In genomic region chr1:11826946-11827345, GRCh38 we compare ENCODE assay signal across 31 cellular contexts. TPM values are rescaled to one million over a fixed set of nuclear protein-coding genes. Genes with fewer than 3 reads are reported as not detected.
"Had no signal": no experiment of that assay in that cellular context is flagged by ENCODE, and none has a peak within 500 bp of the region (broad histone marks: within the 10 kb centered on the region; RNA-seq: fewer than 3 reads in every experiment).

No MANE protein-coding gene starts in this region.

- H3K9me3 ChIP-seq: stomach, suprapubic skin, testis, thoracic aorta, thyroid gland, tibial artery, tibial nerve, transverse colon, upper lobe of left lung, uterus, vagina had no signal

- H3K4me1 ChIP-seq: stomach, suprapubic skin, testis, thyroid gland, tibial artery, tibial nerve, transverse colon, upper lobe of left lung, uterus, vagina had no signal

- H3K27ac ChIP-seq: stomach, suprapubic skin, testis, thoracic aorta, thyroid gland, tibial artery, tibial nerve, transverse colon, upper lobe of left lung, uterus, vagina had no signal

- H3K9me3 Mint-ChIP-seq: stimulated activated effector memory CD8-positive, alpha-beta T cell treated with anti-CD3 and anti-CD28 coated beads, Interleukin-12 subunit alpha, Interleukin-12 subunit beta, amount 100 ng/mL, for 72 hours; stimulated activated memory B cell treated with anti-CD40 and anti-IgM and Interleukin-4, amounts not matched to agents 10 μg/mL and 1 μg/mL and 100 μg/mL, for 72 hours; stimulated activated naive B cell treated with anti-CD40 and anti-IgM and Interleukin-4, amounts not matched to agents 10 μg/mL and 1 μg/mL and 100 μg/mL, for 72 hours; stimulated activated naive CD8-positive, alpha-beta T cell treated with anti-CD3 and anti-CD28 coated beads, Interleukin-15, amount 100 ng/mL, for 72 hours; stimulated activated naive CD8-positive, alpha-beta T cell treated with anti-CD3 and anti-CD28 coated beads, Interleukin-15, Interleukin-2, amounts not matched to agents 100 ng/mL and 50 ng/mL, for 24 hours; type B pancreatic cell had no signal

- H3K36me3 Mint-ChIP-seq: type B pancreatic cell had no signal

- H3K27ac Mint-ChIP-seq: stimulated activated memory B cell treated with anti-CD40 and anti-IgM and Interleukin-4, amounts not matched to agents 10 μg/mL and 1 μg/mL and 100 μg/mL, for 72 hours; stimulated activated naive B cell treated with anti-CD40 and anti-IgM and Interleukin-4, amounts not matched to agents 10 μg/mL and 1 μg/mL and 100 μg/mL, for 72 hours; stimulated activated naive CD8-positive, alpha-beta T cell treated with anti-CD3 and anti-CD28 coated beads, Interleukin-15, amount 100 ng/mL, for 72 hours; stimulated activated naive CD8-positive, alpha-beta T cell treated with anti-CD3 and anti-CD28 coated beads, Interleukin-15, Interleukin-2, amounts not matched to agents 100 ng/mL and 50 ng/mL, for 24 hours; type B pancreatic cell had no signal

- H3K4me1 Mint-ChIP-seq: stimulated activated effector memory CD8-positive, alpha-beta T cell treated with anti-CD3 and anti-CD28 coated beads, Interleukin-12 subunit alpha, Interleukin-12 subunit beta, amount 100 ng/mL, for 72 hours; stimulated activated memory B cell treated with anti-CD40 and anti-IgM and Interleukin-4, amounts not matched to agents 10 μg/mL and 1 μg/mL and 100 μg/mL, for 72 hours; stimulated activated naive CD8-positive, alpha-beta T cell treated with anti-CD3 and anti-CD28 coated beads, Interleukin-15, amount 100 ng/mL, for 72 hours had no signal

- H3K27me3 ChIP-seq: stomach, suprapubic skin, testis, thyroid gland, tibial artery, tibial nerve, transverse colon, upper lobe of left lung, uterus, vagina had no signal

- H3K4me3 ChIP-seq: stomach, suprapubic skin, testis, thoracic aorta, thyroid gland, tibial artery, tibial nerve, transverse colon, upper lobe of left lung, uterus, vagina had no signal

- H3K36me3 ChIP-seq: uterus had no signal

- DNase-seq: stimulated activated CD4-positive, alpha-beta T cell treated with anti-CD3 and anti-CD28 coated beads, Interleukin-2, amount 100 ng/mL, for 24 hours; stimulated activated CD4-positive, alpha-beta T cell treated with anti-CD3 and anti-CD28 coated beads, Interleukin-2, amount 100 ng/mL, for 48 hours; stimulated activated CD4-positive, alpha-beta T cell treated with anti-CD3 and anti-CD28 coated beads, Interleukin-4, amount 100 ng/mL, for 1 hour; stimulated activated CD4-positive, alpha-beta T cell treated with anti-CD3 and anti-CD28 coated beads, Interleukin-4, amount 100 ng/mL, for 24 hours; stimulated activated CD4-positive, alpha-beta T cell treated with anti-CD3 and anti-CD28 coated beads, Interleukin-4, amount 100 ng/mL, for 4 hours; stimulated activated CD8-positive, alpha-beta memory T cell treated with anti-CD3 and anti-CD28 coated beads, Interleukin-4, amount 100 ng/mL, for 48 hours; stimulated activated naive B cell treated with anti-CD40 and anti-IgM and Interleukin-4, amounts not matched to agents 10 μg/mL and 1 μg/mL and 100 μg/mL, for 72 hours; stimulated activated naive CD4-positive, alpha-beta T cell; stimulated activated naive CD4-positive, alpha-beta T cell treated with Interleukin-2 at 50 U/mL for 16 hours; stimulated activated naive CD8-positive, alpha-beta T cell treated with anti-CD3 and anti-CD28 coated beads, Interleukin-15, amount 100 ng/mL, for 72 hours; stimulated activated naive CD8-positive, alpha-beta T cell treated with anti-CD3 and anti-CD28 coated beads, Interleukin-15, Interleukin-2, amounts not matched to agents 100 U/mL and 50 U/mL, for 24 hours; stomach; substantia nigra; testis; thyroid gland; tibial artery; transverse colon; trophoblast cell; upper lobe of left lung; uterus had no signal

- ATAC-seq: stimulated activated effector memory CD8-positive, alpha-beta T cell treated with anti-CD3 and anti-CD28 coated beads, Interleukin-12 subunit alpha, Interleukin-12 subunit beta, amount 100 ng/mL, for 72 hours; stimulated activated memory B cell treated with anti-CD40 and anti-IgM and Interleukin-4, amounts not matched to agents 10 μg/mL and 1 μg/mL and 100 μg/mL, for 72 hours; stimulated activated naive B cell treated with anti-CD40 and anti-IgM and Interleukin-4, amounts not matched to agents 10 μg/mL and 1 μg/mL and 100 μg/mL, for 72 hours; stimulated activated naive CD8-positive, alpha-beta T cell treated with anti-CD3 and anti-CD28 coated beads, Interleukin-15, amount 100 ng/mL, for 72 hours; stimulated activated naive CD8-positive, alpha-beta T cell treated with anti-CD3 and anti-CD28 coated beads, Interleukin-15, Interleukin-2, amounts not matched to agents 100 U/mL and 50 U/mL, for 24 hours had no signal

- H3K4me3 Mint-ChIP-seq: stimulated activated effector memory CD8-positive, alpha-beta T cell treated with anti-CD3 and anti-CD28 coated beads, Interleukin-12 subunit alpha, Interleukin-12 subunit beta, amount 100 ng/mL, for 72 hours; stimulated activated memory B cell treated with anti-CD40 and anti-IgM and Interleukin-4, amounts not matched to agents 10 μg/mL and 1 μg/mL and 100 μg/mL, for 72 hours; stimulated activated naive B cell treated with anti-CD40 and anti-IgM and Interleukin-4, amounts not matched to agents 10 μg/mL and 1 μg/mL and 100 μg/mL, for 72 hours; stimulated activated naive CD8-positive, alpha-beta T cell treated with anti-CD3 and anti-CD28 coated beads, Interleukin-15, amount 100 ng/mL, for 72 hours; stimulated activated naive CD8-positive, alpha-beta T cell treated with anti-CD3 and anti-CD28 coated beads, Interleukin-15, Interleukin-2, amounts not matched to agents 100 ng/mL and 50 ng/mL, for 24 hours; type B pancreatic cell had no signal

- H3K27me3 Mint-ChIP-seq: stimulated activated memory B cell treated with anti-CD40 and anti-IgM and Interleukin-4, amounts not matched to agents 10 μg/mL and 1 μg/mL and 100 μg/mL, for 72 hours; stimulated activated naive B cell treated with anti-CD40 and anti-IgM and Interleukin-4, amounts not matched to agents 10 μg/mL and 1 μg/mL and 100 μg/mL, for 72 hours; stimulated activated naive CD8-positive, alpha-beta T cell treated with anti-CD3 and anti-CD28 coated beads, Interleukin-15, amount 100 ng/mL, for 72 hours; stimulated activated naive CD8-positive, alpha-beta T cell treated with anti-CD3 and anti-CD28 coated beads, Interleukin-15, Interleukin-2, amounts not matched to agents 100 ng/mL and 50 ng/mL, for 24 hours; type B pancreatic cell had no signal

RNA-seq across cellular contexts. Expression of gene NPPA, which starts 20.6 kb away (rescaled TPM):
- total RNA-seq: subcutaneous adipose tissue, suprapubic skin, testis, thoracic aorta, thyroid gland, transverse colon, urinary bladder, uterus, vagina had no signal

RNA-seq across cellular contexts. Expression of gene NPPB, which starts 31.8 kb away (rescaled TPM):
- total RNA-seq: subcutaneous adipose tissue, suprapubic skin, temporal lobe, thoracic aorta, thyroid gland, tibial nerve, transverse colon, upper lobe of left lung, urinary bladder, uterus, vagina had no signal
- polyA plus RNA-seq: urinary bladder had no signal
